ENCODE assay signal across 12 cellular contexts in the genomic region with DNA sequence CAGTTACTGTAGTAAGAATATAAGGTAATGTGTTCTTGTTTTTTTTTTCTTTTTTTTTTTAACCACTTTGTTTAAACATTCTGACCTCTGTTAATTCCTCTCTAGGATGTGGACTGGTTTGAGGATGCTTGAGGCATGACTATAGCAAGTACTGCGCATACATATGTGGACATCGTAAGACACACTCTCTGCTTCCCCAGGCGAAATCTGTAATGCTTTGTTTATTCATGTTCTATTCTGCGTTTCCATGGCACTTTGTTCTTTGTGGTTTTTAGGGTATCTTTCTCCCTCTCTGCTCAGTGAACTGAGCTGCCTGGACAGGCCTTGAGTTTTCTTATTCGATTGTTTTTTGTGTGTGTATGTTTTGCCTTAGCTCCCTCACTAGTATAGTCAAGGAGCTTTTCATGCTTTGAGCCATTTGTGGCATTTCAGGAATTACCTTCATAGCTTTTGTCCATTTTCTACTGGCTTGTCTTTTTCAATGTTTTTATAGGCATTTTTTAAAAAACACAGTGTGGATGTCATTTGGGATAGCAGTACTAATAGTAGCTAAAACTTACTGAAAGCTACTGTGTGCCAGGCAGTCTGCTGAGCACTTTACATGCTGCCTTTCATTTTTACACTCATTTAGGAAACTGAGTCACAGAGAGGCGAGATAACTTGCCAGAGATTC. TPM values are rescaled to one million over a fixed set of nuclear protein-coding genes. Genes with fewer than 3 reads are reported as not detected.
A peak's percentile ranks its signal among the peaks of the same experiment; 100 is the strongest.
DNase-seq lines count a peak whose midpoint lies in the region; ATAC-seq lines count a peak whose summit lies in the region.
"Had no signal": no experiment of that assay in that cellular context is flagged by ENCODE, and none has a peak within 500 bp of the region (broad histone marks: within the 10 kb centered on the region; RNA-seq: fewer than 3 reads in every experiment).

No MANE protein-coding gene starts in this region.

- peak; percentile 10 for DNase-seq in NCI-H748 (lab: John Stamatoyannopoulos, UW; ENCODE audit: unreplicated experiment)
- no peak for DNase-seq in NCI-H748 treated with DMSO at 0.1 percent for 48 hours (lab: John Stamatoyannopoulos, UW)
- peak; percentile 100 for DNase-seq in amniotic epithelial cell (ENCODE audit: low read depth)
- peak; percentile 91 for DNase-seq in hepatic stellate cell (ENCODE audit: low spot score)
- DNase-seq in NCI-H1105 treated with DMSO at 0.1 percent for 48 hours (lab: John Stamatoyannopoulos, UW) = no peak
- no peak for DNase-seq in SHP77 (lab: John Stamatoyannopoulos, UW)
- DNase-seq: AML-193; NCI-H146; stimulated activated CD8-positive, alpha-beta memory T cell treated with anti-CD3 and anti-CD28 coated beads, Interleukin-4, amount 100 ng/mL, for 48 hours had no signal

- no peak for ATAC-seq in GM21825 (IDR thresholded peaks at IDR 0.05; ENCODE audit: unreplicated experiment)

- peak overlapping the region; percentile 73 for H3K27ac ChIP-seq in temporal lobe (ENCODE audit: low read depth, low read length)
- H3K27ac ChIP-seq: cardiac muscle cell had no signal

RNA-seq across cellular contexts. Expression of a gene that starts 1.9 kb away (rescaled TPM):
- total RNA-seq in temporal lobe = 8.4 TPM

Comparison
In these comparisons a context has a peak if more than half of its experiments do, and no peak if none do; other contexts are left out.
1. DNase-seq: peak in NCI-H748 (single experiment), amniotic epithelial cell (single experiment) and hepatic stellate cell (single experiment); none in NCI-H748 treated with DMSO at 0.1 percent for 48 hours (single experiment), NCI-H1105 treated with DMSO at 0.1 percent for 48 hours (single experiment) and SHP77 (0 of 2).